2 cellular contexts compared by ENCODE assay signal in genomic region chr13:20779405-20779804, GRCh38.
TF ChIP-seq lines count a peak whose summit lies in the region.

No MANE protein-coding gene starts in this region.

TF ChIP-seq in WTC11, 78 proteins besides CTCF, POLR2A, EP300 and RAD21 (continued from another document):
- TF ChIP-seq, protein P1, sequence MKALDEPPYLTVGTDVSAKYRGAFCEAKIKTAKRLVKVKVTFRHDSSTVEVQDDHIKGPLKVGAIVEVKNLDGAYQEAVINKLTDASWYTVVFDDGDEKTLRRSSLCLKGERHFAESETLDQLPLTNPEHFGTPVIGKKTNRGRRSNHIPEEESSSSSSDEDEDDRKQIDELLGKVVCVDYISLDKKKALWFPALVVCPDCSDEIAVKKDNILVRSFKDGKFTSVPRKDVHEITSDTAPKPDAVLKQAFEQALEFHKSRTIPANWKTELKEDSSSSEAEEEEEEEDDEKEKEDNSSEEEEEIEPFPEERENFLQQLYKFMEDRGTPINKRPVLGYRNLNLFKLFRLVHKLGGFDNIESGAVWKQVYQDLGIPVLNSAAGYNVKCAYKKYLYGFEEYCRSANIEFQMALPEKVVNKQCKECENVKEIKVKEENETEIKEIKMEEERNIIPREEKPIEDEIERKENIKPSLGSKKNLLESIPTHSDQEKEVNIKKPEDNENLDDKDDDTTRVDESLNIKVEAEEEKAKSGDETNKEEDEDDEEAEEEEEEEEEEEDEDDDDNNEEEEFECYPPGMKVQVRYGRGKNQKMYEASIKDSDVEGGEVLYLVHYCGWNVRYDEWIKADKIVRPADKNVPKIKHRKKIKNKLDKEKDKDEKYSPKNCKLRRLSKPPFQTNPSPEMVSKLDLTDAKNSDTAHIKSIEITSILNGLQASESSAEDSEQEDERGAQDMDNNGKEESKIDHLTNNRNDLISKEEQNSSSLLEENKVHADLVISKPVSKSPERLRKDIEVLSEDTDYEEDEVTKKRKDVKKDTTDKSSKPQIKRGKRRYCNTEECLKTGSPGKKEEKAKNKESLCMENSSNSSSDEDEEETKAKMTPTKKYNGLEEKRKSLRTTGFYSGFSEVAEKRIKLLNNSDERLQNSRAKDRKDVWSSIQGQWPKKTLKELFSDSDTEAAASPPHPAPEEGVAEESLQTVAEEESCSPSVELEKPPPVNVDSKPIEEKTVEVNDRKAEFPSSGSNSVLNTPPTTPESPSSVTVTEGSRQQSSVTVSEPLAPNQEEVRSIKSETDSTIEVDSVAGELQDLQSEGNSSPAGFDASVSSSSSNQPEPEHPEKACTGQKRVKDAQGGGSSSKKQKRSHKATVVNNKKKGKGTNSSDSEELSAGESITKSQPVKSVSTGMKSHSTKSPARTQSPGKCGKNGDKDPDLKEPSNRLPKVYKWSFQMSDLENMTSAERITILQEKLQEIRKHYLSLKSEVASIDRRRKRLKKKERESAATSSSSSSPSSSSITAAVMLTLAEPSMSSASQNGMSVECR (CRISPR knock-in tag; IDR thresholded peaks at IDR 0.05; ENCODE audit: borderline replicate concordance): no peak
- TF ChIP-seq HMGA2 (CRISPR knock-in tag; IDR thresholded peaks at IDR 0.05) (no peak), GRHL2 (CRISPR knock-in tag; IDR thresholded peaks at IDR 0.05; ENCODE audit: insufficient replicate concordance, severe bottlenecking) (no peak), ZNF532 (CRISPR knock-in tag; IDR thresholded peaks at IDR 0.05; ENCODE audit: borderline replicate concordance) (no peak), PREB (CRISPR knock-in tag; IDR thresholded peaks at IDR 0.05; ENCODE audit: borderline replicate concordance) (no peak)
TF ChIP-seq in WTC11: peak in this region for 0.

TF ChIP-seq in SK-N-SH treated with all-trans-retinoic acid at 6 μM for 48 hours, 23 proteins besides CTCF, POLR2A, EP300 and RAD21 (continued from another document):
- TF ChIP-seq, protein P2, sequence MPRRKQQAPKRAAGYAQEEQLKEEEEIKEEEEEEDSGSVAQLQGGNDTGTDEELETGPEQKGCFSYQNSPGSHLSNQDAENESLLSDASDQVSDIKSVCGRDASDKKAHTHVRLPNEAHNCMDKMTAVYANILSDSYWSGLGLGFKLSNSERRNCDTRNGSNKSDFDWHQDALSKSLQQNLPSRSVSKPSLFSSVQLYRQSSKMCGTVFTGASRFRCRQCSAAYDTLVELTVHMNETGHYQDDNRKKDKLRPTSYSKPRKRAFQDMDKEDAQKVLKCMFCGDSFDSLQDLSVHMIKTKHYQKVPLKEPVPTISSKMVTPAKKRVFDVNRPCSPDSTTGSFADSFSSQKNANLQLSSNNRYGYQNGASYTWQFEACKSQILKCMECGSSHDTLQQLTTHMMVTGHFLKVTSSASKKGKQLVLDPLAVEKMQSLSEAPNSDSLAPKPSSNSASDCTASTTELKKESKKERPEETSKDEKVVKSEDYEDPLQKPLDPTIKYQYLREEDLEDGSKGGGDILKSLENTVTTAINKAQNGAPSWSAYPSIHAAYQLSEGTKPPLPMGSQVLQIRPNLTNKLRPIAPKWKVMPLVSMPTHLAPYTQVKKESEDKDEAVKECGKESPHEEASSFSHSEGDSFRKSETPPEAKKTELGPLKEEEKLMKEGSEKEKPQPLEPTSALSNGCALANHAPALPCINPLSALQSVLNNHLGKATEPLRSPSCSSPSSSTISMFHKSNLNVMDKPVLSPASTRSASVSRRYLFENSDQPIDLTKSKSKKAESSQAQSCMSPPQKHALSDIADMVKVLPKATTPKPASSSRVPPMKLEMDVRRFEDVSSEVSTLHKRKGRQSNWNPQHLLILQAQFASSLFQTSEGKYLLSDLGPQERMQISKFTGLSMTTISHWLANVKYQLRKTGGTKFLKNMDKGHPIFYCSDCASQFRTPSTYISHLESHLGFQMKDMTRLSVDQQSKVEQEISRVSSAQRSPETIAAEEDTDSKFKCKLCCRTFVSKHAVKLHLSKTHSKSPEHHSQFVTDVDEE (CRISPR knock-in tag; IDR thresholded peaks at IDR 0.05): no peak
- TF ChIP-seq, protein P3, sequence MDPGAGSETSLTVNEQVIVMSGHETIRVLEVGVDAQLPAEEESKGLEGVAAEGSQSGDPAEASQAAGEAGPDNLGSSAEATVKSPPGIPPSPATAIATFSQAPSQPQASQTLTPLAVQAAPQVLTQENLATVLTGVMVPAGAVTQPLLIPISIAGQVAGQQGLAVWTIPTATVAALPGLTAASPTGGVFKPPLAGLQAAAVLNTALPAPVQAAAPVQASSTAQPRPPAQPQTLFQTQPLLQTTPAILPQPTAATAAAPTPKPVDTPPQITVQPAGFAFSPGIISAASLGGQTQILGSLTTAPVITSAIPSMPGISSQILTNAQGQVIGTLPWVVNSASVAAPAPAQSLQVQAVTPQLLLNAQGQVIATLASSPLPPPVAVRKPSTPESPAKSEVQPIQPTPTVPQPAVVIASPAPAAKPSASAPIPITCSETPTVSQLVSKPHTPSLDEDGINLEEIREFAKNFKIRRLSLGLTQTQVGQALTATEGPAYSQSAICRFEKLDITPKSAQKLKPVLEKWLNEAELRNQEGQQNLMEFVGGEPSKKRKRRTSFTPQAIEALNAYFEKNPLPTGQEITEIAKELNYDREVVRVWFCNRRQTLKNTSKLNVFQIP (CRISPR knock-in tag; IDR thresholded peaks at IDR 0.05; ENCODE audit: borderline replicate concordance, low read depth): no peak
- no peak for TF ChIP-seq TCF4 (CRISPR knock-in tag; IDR thresholded peaks at IDR 0.05; ENCODE audit: borderline replicate concordance)
- no peak for TF ChIP-seq GLIS3 (CRISPR knock-in tag; IDR thresholded peaks at IDR 0.05)
- TF ChIP-seq OSR1 (CRISPR knock-in tag; IDR thresholded peaks at IDR 0.05): no peak
- TF ChIP-seq ZC3H10 (CRISPR knock-in tag; IDR thresholded peaks at IDR 0.05): no peak
- no peak for TF ChIP-seq ISL1 (CRISPR knock-in tag; IDR thresholded peaks at IDR 0.05)
- no peak for TF ChIP-seq ZNF70 (CRISPR knock-in tag; IDR thresholded peaks at IDR 0.05)
- no peak for TF ChIP-seq BACH2 (CRISPR knock-in tag; IDR thresholded peaks at IDR 0.05; ENCODE audit: borderline replicate concordance)
- TF ChIP-seq ARNTL (CRISPR knock-in tag; IDR thresholded peaks at IDR 0.05; ENCODE audit: borderline replicate concordance, low read depth): no peak
- no peak for TF ChIP-seq PPARA (CRISPR knock-in tag; IDR thresholded peaks at IDR 0.05; ENCODE audit: borderline replicate concordance)
